In the genomic region with DNA sequence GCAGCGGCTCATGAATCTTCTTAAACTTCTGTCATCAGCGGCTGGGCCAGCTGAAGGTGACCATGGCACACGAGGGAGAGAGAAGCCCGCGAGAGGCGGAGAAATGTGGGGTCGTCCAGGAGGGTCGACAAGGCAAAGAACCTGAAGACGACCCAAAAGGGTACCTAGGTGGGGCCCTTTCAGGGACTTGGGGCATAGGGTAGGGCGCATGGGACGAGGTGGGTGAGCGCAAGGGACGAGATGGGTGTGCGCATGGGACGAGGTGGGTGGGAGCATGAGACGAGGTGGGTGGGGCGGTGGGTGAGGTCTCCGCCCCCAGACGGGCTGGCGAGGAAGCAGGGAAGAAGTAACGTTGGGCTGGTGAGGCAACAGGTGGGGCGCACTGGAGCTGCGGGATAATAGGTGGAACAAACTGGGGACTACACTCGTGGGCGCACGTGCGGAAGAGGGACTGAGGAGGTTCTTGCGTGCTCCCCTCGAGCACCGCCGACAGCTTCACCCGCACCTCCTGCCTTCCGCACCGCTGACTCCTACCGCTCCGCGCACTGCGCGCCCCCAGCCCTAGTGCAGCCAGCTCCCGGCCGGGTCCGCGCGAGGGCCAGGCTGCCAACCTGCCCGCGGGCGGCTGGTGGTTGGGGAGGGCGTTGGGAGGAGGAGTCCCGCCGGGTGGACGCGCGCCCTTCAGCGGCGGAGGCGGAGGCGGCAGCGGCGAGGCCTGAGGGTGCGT, we compare ENCODE assay signal across 8 cellular contexts. TPM values are rescaled to one million over a fixed set of nuclear protein-coding genes. Genes with fewer than 3 reads are reported as not detected.
A peak's percentile ranks its signal among the peaks of the same experiment; 100 is the strongest.
DNase-seq lines count a peak whose midpoint lies in the region; ATAC-seq and TF ChIP-seq lines count a peak whose summit lies in the region.

No MANE protein-coding gene starts in this region.

- no peaks in the 10 kb centered on the region for H3K27me3 ChIP-seq in layer of hippocampus (ENCODE audit: control insufficient read depth, insufficient read depth, low read length)

- ATAC-seq in HG02840 (IDR thresholded peaks at IDR 0.05; ENCODE audit: low FRiP score, unreplicated experiment): peak; percentile 53

- TF ChIP-seq CTCF in GM13977 (IDR thresholded peaks at IDR 0.05; ENCODE audit: extremely low read depth, insufficient read depth, missing control alignments): peak; percentile 38

- H3K4me1 Mint-ChIP-seq in T-helper 2 cell treated with Interferon-gamma antibody and Interleukin-4, amounts not matched to agents 5 μg/mL and 100 μg/mL, for 36 hours (ENCODE audit: low read depth): peaks cover 21% of the 10 kb centered on the region

- peak overlapping the region; percentile 79 for H3K27ac Mint-ChIP-seq in T-helper 2 cell treated with Interferon-gamma antibody and Interleukin-4, amounts not matched to agents 5 μg/mL and 100 μg/mL, for 36 hours

- in situ Hi-C loops in GM13977 (cut with MboI; ENCODE audit: low pct_unique_long_range_greater_than_20kb, low sequenced_read_pairs, unreplicated experiment): no loop called here

- H3K27ac ChIP-seq in layer of hippocampus (ENCODE audit: low read depth, low read length): peak overlapping the region; percentile 10

- peaks cover 45% of the 10 kb centered on the region for H3K27me3 Mint-ChIP-seq in T-helper 2 cell treated with Interferon-gamma antibody and Interleukin-4, amounts not matched to agents 5 μg/mL and 100 μg/mL, for 36 hours (ENCODE audit: low read depth)

- no peaks in the 10 kb centered on the region for H3K9me3 Mint-ChIP-seq in T-helper 2 cell treated with Interferon-gamma antibody and Interleukin-4, amounts not matched to agents 5 μg/mL and 100 μg/mL, for 36 hours

- no peaks in the 10 kb centered on the region for H3K36me3 Mint-ChIP-seq in T-helper 2 cell treated with Interferon-gamma antibody and Interleukin-4, amounts not matched to agents 5 μg/mL and 100 μg/mL, for 36 hours (ENCODE audit: low read depth)

- DNase-seq in 8988T: peak; percentile 57
- DNase-seq in GM13977 (ENCODE audit: low spot score): peak; percentile 84
- DNase-seq in NCI-H1436 (lab: John Stamatoyannopoulos, UW): peak; percentile 68
- DNase-seq in T-helper 2 cell treated with Interferon-gamma antibody and Interleukin-4, amounts not matched to agents 5 μg/mL and 100 μg/mL, for 36 hours (ENCODE audit: low spot score): peak; percentile 38
- DNase-seq in cerebellum (ENCODE audit: low spot score): peak; percentile 23
- DNase-seq in stimulated activated CD4-positive, alpha-beta T cell treated with anti-CD3 and anti-CD28 coated beads, Interleukin-2, amount 100 ng/mL, for 48 hours: peak; percentile 21 to 44

- H3K4me3 Mint-ChIP-seq in T-helper 2 cell treated with Interferon-gamma antibody and Interleukin-4, amounts not matched to agents 5 μg/mL and 100 μg/mL, for 36 hours: peak overlapping the region; percentile 95

RNA-seq across cellular contexts. Expression of a gene that starts 23.2 kb away (rescaled TPM):
- total RNA-seq in cerebellum: 5.9 TPM

Comparison
In these comparisons a context has a peak if more than half of its experiments do, and no peak if none do; other contexts are left out.
1. Peak in every context shown above with its lines: DNase-seq, ATAC-seq and H3K27ac ChIP-seq.
2. DNase-seq: peak in every context shown above with its lines; median percentile 84 in GM13977; 68 in NCI-H1436; 57 in 8988T; 38 in T-helper 2 cell treated with Interferon-gamma antibody and Interleukin-4, amounts not matched to agents 5 μg/mL and 100 μg/mL, for 36 hours; 32 in stimulated activated CD4-positive, alpha-beta T cell treated with anti-CD3 and anti-CD28 coated beads, Interleukin-2, amount 100 ng/mL, for 48 hours; 23 in cerebellum.